In the genomic region with DNA sequence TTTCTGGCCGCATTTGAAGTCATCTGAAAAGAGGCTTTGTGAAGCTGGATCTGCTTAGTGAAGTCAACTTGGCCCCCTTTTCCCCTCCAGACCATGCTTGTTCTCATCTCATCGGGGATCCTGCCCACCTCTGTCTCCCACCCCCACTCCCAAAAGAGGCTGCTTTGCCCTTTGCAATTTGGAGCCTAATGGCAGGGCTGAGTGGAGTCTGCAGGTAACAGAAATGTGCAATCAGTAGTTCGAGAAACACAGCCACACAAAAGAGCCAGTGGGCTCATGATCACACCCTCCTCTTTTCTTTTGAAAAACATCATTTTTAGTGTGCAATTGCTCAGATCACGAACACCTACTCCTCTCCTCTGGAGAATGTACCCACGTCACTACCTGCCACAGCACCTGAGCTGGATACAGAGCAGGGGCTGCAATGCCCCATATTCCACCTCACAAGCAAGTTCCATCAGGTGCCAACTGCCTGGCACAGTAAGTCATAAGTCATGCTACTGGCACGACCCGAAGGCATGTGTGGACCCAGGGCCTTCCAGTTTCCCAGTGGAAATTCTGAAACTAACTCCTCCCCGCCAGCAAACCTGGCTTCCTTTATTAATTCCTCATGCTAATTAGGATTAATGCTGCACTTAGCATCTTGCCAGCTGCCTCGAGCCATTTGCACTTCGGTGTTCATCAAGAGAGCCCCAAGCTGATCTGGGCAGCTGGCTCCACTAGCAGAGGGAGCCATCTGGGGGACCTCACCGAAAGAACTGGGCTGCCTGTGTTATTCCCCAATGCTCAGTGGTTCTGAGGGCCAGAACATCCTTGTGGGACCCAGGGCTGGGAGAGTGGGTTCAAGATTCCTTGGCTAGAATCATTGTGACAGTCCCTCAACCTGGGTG, we compare ENCODE assay signal across 12 cellular contexts. TPM values are rescaled to one million over a fixed set of nuclear protein-coding genes. Genes with fewer than 3 reads are reported as not detected.
DNase-seq lines count a peak whose midpoint lies in the region; ATAC-seq and TF ChIP-seq lines count a peak whose summit lies in the region.
"Had no signal": no experiment of that assay in that cellular context is flagged by ENCODE, and none has a peak within 500 bp of the region (broad histone marks: within the 10 kb centered on the region; RNA-seq: fewer than 3 reads in every experiment).

No MANE protein-coding gene starts in this region.

- no peaks in the 10 kb centered on the region for H3K9me3 ChIP-seq in Panc1 (ENCODE audit: control insufficient read depth, insufficient read depth, low read depth, low read length)
- no peaks in the 10 kb centered on the region for H3K9me3 ChIP-seq in esophagus muscularis mucosa

- H3K36me3 Mint-ChIP-seq in activated CD4-positive, alpha-beta T cell treated with anti-CD3 and anti-CD28 coated beads, Interleukin-2, amount 10 ng/mL, durations not matched to agents 7 days and 5 days (ENCODE audit: low read depth) = no peaks in the 10 kb centered on the region
- H3K36me3 Mint-ChIP-seq in progenitor cell of endocrine pancreas (ENCODE audit: insufficient read depth) = no peaks in the 10 kb centered on the region
- H3K36me3 Mint-ChIP-seq: activated CD8-positive, alpha-beta memory T cell treated with anti-CD3 and anti-CD28 coated beads, Interleukin-2, amount 10 ng/mL, durations not matched to agents 7 days and 5 days had no signal

- intact Hi-C loops in Panc1 (cut with micrococcal nuclease; ENCODE audit: unreplicated experiment) = no loop called here
- intact Hi-C loops in esophagus muscularis mucosa (cut with DNase I) = no loop called here

- H3K27me3 ChIP-seq in Panc1 (ENCODE audit: control insufficient read depth, insufficient read depth, low read length) = no peaks in the 10 kb centered on the region
- peaks cover 0 to 82% (median 14%) of the 10 kb centered on the region in 4 donors for H3K27me3 ChIP-seq in esophagus muscularis mucosa

- H3K27ac ChIP-seq in Panc1 (ENCODE audit: low read length) (peak overlapping the region; percentile 54), esophagus muscularis mucosa (replicated peaks in 1 of 4) (no peak overlapping the region)

- TF ChIP-seq POLR2A in esophagus muscularis mucosa (IDR thresholded peaks at IDR 0.05; ENCODE audit: low read depth) = no peak

- 90% methylated on average over 11 of the region's 11 CpGs for WGBS in esophagus muscularis mucosa

- in situ Hi-C loops in Panc1 (cut with HindIII; ENCODE audit: low pct_unique_long_range_greater_than_20kb, low sequenced_read_pairs) = no loop called here

- no peak for DNase-seq in activated CD4-positive, alpha-beta T cell treated with anti-CD3 and anti-CD28 coated beads, Interleukin-2, amount 10 ng/mL, durations not matched to agents 7 days and 5 days
- DNase-seq in activated CD4-positive, alpha-beta T cell treated with anti-CD3 and anti-CD28 coated beads, Interleukin-2, amount 50 U/mL, for 48 hours = no peak
- no peak for DNase-seq in Panc1 (ENCODE audit: low read depth, low spot score)
- no peak for DNase-seq in esophagus muscularis mucosa (ENCODE audit: extremely low spot score)
- no peak for DNase-seq in progenitor cell of endocrine pancreas (ENCODE audit: low spot score, unreplicated experiment)
- DNase-seq in left lobe of liver (ENCODE audit: low spot score) = no peak
- DNase-seq: activated CD8-positive, alpha-beta memory T cell treated with anti-CD3 and anti-CD28 coated beads, Interleukin-2, amount 10 ng/mL, durations not matched to agents 7 days and 5 days; Kasumi-1; NCI-H446 had no signal

- H3K4me1 Mint-ChIP-seq in activated CD4-positive, alpha-beta T cell treated with anti-CD3 and anti-CD28 coated beads, Interleukin-2, amount 10 ng/mL, durations not matched to agents 7 days and 5 days = peaks cover 13% of the 10 kb centered on the region
- peaks cover 3% of the 10 kb centered on the region for H3K4me1 Mint-ChIP-seq in progenitor cell of endocrine pancreas (ENCODE audit: low read depth)

- no peak overlapping the region for H3K27ac Mint-ChIP-seq in activated CD4-positive, alpha-beta T cell treated with anti-CD3 and anti-CD28 coated beads, Interleukin-2, amount 10 ng/mL, durations not matched to agents 7 days and 5 days
- H3K27ac Mint-ChIP-seq in progenitor cell of endocrine pancreas = peak overlapping the region; percentile 19
- H3K27ac Mint-ChIP-seq: activated CD8-positive, alpha-beta memory T cell treated with anti-CD3 and anti-CD28 coated beads, Interleukin-2, amount 10 ng/mL, durations not matched to agents 7 days and 5 days had no signal

- TF ChIP-seq CTCF in Panc1 (IDR thresholded peaks at IDR 0.05) (no peak), esophagus muscularis mucosa (IDR thresholded peaks at IDR 0.05) (no peak), progenitor cell of endocrine pancreas (IDR thresholded peaks at IDR 0.05; ENCODE audit: unreplicated experiment) (no peak)

- TSS peak; percentile 70 for BruUV-seq in Panc1 (replicated peaks; lab: Mats Ljungman, UMichigan)

- CTCF ChIA-PET in activated CD4-positive, alpha-beta T cell treated with anti-CD3 and anti-CD28 coated beads, Interleukin-2, amount 10 ng/mL, durations not matched to agents 7 days and 5 days (lab: Charles Lee) = interaction anchor here (0.6 to 1.4 kb wide), 2 partner anchors 13 to 36 kb away, joined by 4 to 7 read pairs; no protein-coding TSS in a partner anchor
- CTCF ChIA-PET in Panc1 (lab: Charles Lee) = no interaction called here

- peak overlapping the region; percentile 66 to 76 for H3K4me3 ChIP-seq in Panc1 (ENCODE audit: low read depth in 2 of 2, low read length in 2 of 2)
- peak overlapping the region in 3 of 4 donors; percentile 56 to 67 (median 58) for H3K4me3 ChIP-seq in esophagus muscularis mucosa

- no peaks in the 10 kb centered on the region for H3K9me3 Mint-ChIP-seq in activated CD4-positive, alpha-beta T cell treated with anti-CD3 and anti-CD28 coated beads, Interleukin-2, amount 10 ng/mL, durations not matched to agents 7 days and 5 days
- no peaks in the 10 kb centered on the region for H3K9me3 Mint-ChIP-seq in progenitor cell of endocrine pancreas (ENCODE audit: low read depth)

- H3K4me1 ChIP-seq in Panc1 (ENCODE audit: control insufficient read depth, insufficient read depth, low read length) (peaks cover 20% of the 10 kb centered on the region), esophagus muscularis mucosa (peaks cover 15 to 31% (median 23%) of the 10 kb centered on the region in 4 donors)

- POLR2A ChIA-PET in activated CD4-positive, alpha-beta T cell treated with anti-CD3 and anti-CD28 coated beads, Interleukin-2, amount 10 ng/mL, durations not matched to agents 7 days and 5 days (lab: Charles Lee) = no interaction called here
- POLR2A ChIA-PET in Panc1 (lab: Charles Lee) = no interaction called here

- no peak for TF ChIP-seq EP300 in esophagus muscularis mucosa (IDR thresholded peaks at IDR 0.05)

- ATAC-seq in Panc1 = no peak
- no peak for ATAC-seq in GM21526 (IDR thresholded peaks at IDR 0.05; ENCODE audit: low FRiP score, unreplicated experiment)
- no peak for ATAC-seq in left lobe of liver
- no peak for ATAC-seq in HG03025 (IDR thresholded peaks at IDR 0.05; ENCODE audit: low FRiP score, unreplicated experiment)
- ATAC-seq: activated CD8-positive, alpha-beta memory T cell treated with anti-CD3 and anti-CD28 coated beads, Interleukin-2, amount 10 ng/mL, durations not matched to agents 7 days and 5 days had no signal

- peaks cover 63% of the 10 kb centered on the region for H3K27me3 Mint-ChIP-seq in activated CD4-positive, alpha-beta T cell treated with anti-CD3 and anti-CD28 coated beads, Interleukin-2, amount 10 ng/mL, durations not matched to agents 7 days and 5 days
- H3K27me3 Mint-ChIP-seq in progenitor cell of endocrine pancreas = peaks cover 68% of the 10 kb centered on the region

- peak overlapping the region; percentile 59 for H3K4me3 Mint-ChIP-seq in activated CD4-positive, alpha-beta T cell treated with anti-CD3 and anti-CD28 coated beads, Interleukin-2, amount 10 ng/mL, durations not matched to agents 7 days and 5 days
- H3K4me3 Mint-ChIP-seq in progenitor cell of endocrine pancreas (ENCODE audit: low read depth) = peak overlapping the region; percentile 62

- H3K36me3 ChIP-seq in Panc1 (ENCODE audit: control insufficient read depth, insufficient read depth, low read length) = no peaks in the 10 kb centered on the region; the same call in 1 of the 2 replicates
- no peaks in the 10 kb centered on the region for H3K36me3 ChIP-seq in esophagus muscularis mucosa

RNA-seq across cellular contexts. Expression of a gene that starts 2.3 kb away (rescaled TPM):
- not detected for total RNA-seq in activated CD4-positive, alpha-beta T cell treated with anti-CD3 and anti-CD28 coated beads, Interleukin-2, amount 10 ng/mL, durations not matched to agents 7 days and 5 days
- total RNA-seq in Panc1 (2021; ENCODE audit: unreplicated experiment) (40.3 TPM), esophagus muscularis mucosa (10 to 100 TPM in 1 of 4 donors, 1 to 10 TPM in 3; 1.7 to 12.5 (median 2.9) TPM), progenitor cell of endocrine pancreas (6.5 and 8.7 TPM in 2 replicates), left lobe of liver (0.10 TPM)
- 37.7 TPM for polyA plus RNA-seq in Panc1 (2012; ENCODE audit: insufficient read length)
- total RNA-seq: activated CD8-positive, alpha-beta memory T cell treated with anti-CD3 and anti-CD28 coated beads, Interleukin-2, amount 10 ng/mL, durations not matched to agents 7 days and 5 days; lung microvascular endothelial cell had no signal
